22 cellular contexts compared by ENCODE assay signal in the genomic region with DNA sequence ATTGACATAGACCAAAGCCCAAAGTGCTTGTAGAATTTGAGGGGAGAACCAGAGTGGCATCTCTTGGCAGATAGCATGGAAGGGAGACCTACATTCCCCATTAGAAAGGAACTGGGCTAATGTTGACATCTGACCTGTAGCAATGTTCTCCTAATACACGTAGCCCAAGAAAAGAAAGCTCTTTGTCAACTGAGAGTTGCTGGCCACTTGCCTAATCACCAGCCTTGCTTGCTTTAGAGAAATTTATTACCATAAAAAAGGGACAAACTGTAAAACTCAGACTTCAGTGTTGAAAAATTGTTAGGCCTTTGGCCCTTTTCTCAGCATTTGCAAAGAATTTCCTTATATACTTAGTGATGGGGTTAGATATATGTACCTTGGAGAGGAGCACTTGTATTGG.
"Had no signal": no experiment of that assay in that cellular context is flagged by ENCODE, and none has a peak within 500 bp of the region (broad histone marks: within the 10 kb centered on the region; RNA-seq: fewer than 3 reads in every experiment).

No MANE protein-coding gene starts in this region.

- H3K27me3 ChIP-seq: colonic mucosa, esophagus squamous epithelium, foreskin keratinocyte, gastrocnemius medialis had no signal

- DNase-seq: colonic mucosa; cortex of kidney; dermis blood vessel endothelial cell; dorsolateral prefrontal cortex; effector CD4-positive, alpha-beta T cell; effector CD8-positive, alpha-beta T cell; effector memory CD4-positive, alpha-beta T cell; effector memory CD8-positive, alpha-beta T cell; endodermal cell; erythroblast; esophagus squamous epithelium; foreskin fibroblast; foreskin keratinocyte; foreskin melanocyte; gastrocnemius medialis; glutamatergic neuron; head of caudate nucleus; heart left ventricle; heart right ventricle had no signal

- H3K4me1 ChIP-seq: colonic mucosa, esophagus squamous epithelium had no signal

- ATAC-seq: effector memory CD8-positive, alpha-beta T cell; esophagus mucosa; foreskin keratinocyte; gastrocnemius medialis; heart left ventricle; heart right ventricle had no signal

- H3K9me3 ChIP-seq: colonic mucosa, esophagus squamous epithelium, gastrocnemius medialis, heart left ventricle, heart right ventricle had no signal

- H3K36me3 ChIP-seq: colonic mucosa, esophagus squamous epithelium, gastrocnemius medialis, heart left ventricle, heart right ventricle had no signal

- H3K4me3 ChIP-seq: colonic mucosa, coronary artery, dorsolateral prefrontal cortex, esophagus squamous epithelium, gastrocnemius medialis, heart left ventricle, heart right ventricle had no signal

- H3K27ac ChIP-seq: colonic mucosa, coronary artery, dorsolateral prefrontal cortex, epithelial cell of prostate, esophagus squamous epithelium, foreskin keratinocyte, gastrocnemius medialis, heart left ventricle, heart right ventricle had no signal
